In genomic region chr1:26035203-26035958, GRCh38 we compare ENCODE assay signal across 1 cellular context.
TF ChIP-seq lines count a peak whose summit lies in the region.

No MANE protein-coding gene starts in this region.

TF ChIP-seq in HepG2, 621 proteins besides CTCF, POLR2A, EP300 and RAD21 (continued from another document and continues in another):
- TF ChIP-seq MLXIP (CRISPR knock-in tag; IDR thresholded peaks at IDR 0.05; ENCODE audit: borderline replicate concordance) (no peak), PRDM15 (CRISPR knock-in tag; IDR thresholded peaks at IDR 0.05) (no peak), IRX3 (CRISPR knock-in tag; IDR thresholded peaks at IDR 0.05; ENCODE audit: borderline replicate concordance, low read depth) (no peak), KDM5A (IDR thresholded peaks at IDR 0.05; ENCODE audit: borderline replicate concordance, low read length) (peak; percentile 68), FOXP1 (IDR thresholded peaks at IDR 0.05) (no peak), FOXP1 (CRISPR knock-in tag; IDR thresholded peaks at IDR 0.05) (no peak), PITX1 (CRISPR knock-in tag; IDR thresholded peaks at IDR 0.05) (no peak), ZNF503 (CRISPR knock-in tag; IDR thresholded peaks at IDR 0.05) (no peak), SMYD3 (CRISPR knock-in tag; IDR thresholded peaks at IDR 0.05) (no peak), TRIM22 (IDR thresholded peaks at IDR 0.05) (no peak), ZBTB1 (CRISPR knock-in tag; IDR thresholded peaks at IDR 0.05; ENCODE audit: borderline replicate concordance) (no peak), HCFC1 (IDR thresholded peaks at IDR 0.05; ENCODE audit: low read depth, low read length) (no peak), ZNF558 (CRISPR knock-in tag; IDR thresholded peaks at IDR 0.05; ENCODE audit: borderline replicate concordance) (no peak; the same call in 1 of the 2 replicates), BHLHE40 (IDR thresholded peaks at IDR 0.05; ENCODE audit: low read length) (no peak), SPEN (CRISPR knock-in tag; IDR thresholded peaks at IDR 0.05; ENCODE audit: low read depth) (no peak; the same call in none of the 2 replicates), ZNF451 (CRISPR knock-in tag; IDR thresholded peaks at IDR 0.05) (no peak), ZNF362 (CRISPR knock-in tag; IDR thresholded peaks at IDR 0.05; ENCODE audit: borderline replicate concordance) (0 out of 2 replicates have a peak, but pooled peaks have one; percentile 19), DMTF1 (CRISPR knock-in tag; IDR thresholded peaks at IDR 0.05) (0 out of 2 replicates have a peak, but pooled peaks have one; percentile 14), ZNF232 (CRISPR knock-in tag; IDR thresholded peaks at IDR 0.05; ENCODE audit: borderline replicate concordance) (0 out of 2 replicates have a peak, but pooled peaks have one; percentile 22), ZNF609 (CRISPR knock-in tag; IDR thresholded peaks at IDR 0.05; ENCODE audit: borderline replicate concordance) (no peak), ZNF331 (CRISPR knock-in tag; IDR thresholded peaks at IDR 0.05) (0 out of 2 replicates have a peak, but pooled peaks have one; percentile 10), HIVEP1 (CRISPR knock-in tag; IDR thresholded peaks at IDR 0.05) (no peak; the same call in 1 of the 2 replicates), ZFY (CRISPR knock-in tag; IDR thresholded peaks at IDR 0.05) (peak; percentile 78), KDM2A (CRISPR knock-in tag; IDR thresholded peaks at IDR 0.05; ENCODE audit: borderline replicate concordance, low read depth) (peak; percentile 76; the same call in 1 of the 2 replicates), KAT7 (CRISPR knock-in tag; IDR thresholded peaks at IDR 0.05; ENCODE audit: borderline replicate concordance) (peak; percentile 29; the same call in 1 of the 2 replicates), KDM1A (CRISPR knock-in tag; IDR thresholded peaks at IDR 0.05) (no peak), SNAPC5 (CRISPR knock-in tag; IDR thresholded peaks at IDR 0.05; ENCODE audit: borderline replicate concordance) (no peak; the same call in 1 of the 2 replicates), NKX3-1 (CRISPR knock-in tag; IDR thresholded peaks at IDR 0.05) (no peak), GMEB2 (CRISPR knock-in tag; IDR thresholded peaks at IDR 0.05; ENCODE audit: low read depth) (no peak), POLR2G (IDR thresholded peaks at IDR 0.05; ENCODE audit: low read depth, low read length) (peak; percentile 86), USF2 (IDR thresholded peaks at IDR 0.05; ENCODE audit: low read depth, low read length) (no peak), USF2 (CRISPR knock-in tag; IDR thresholded peaks at IDR 0.05; ENCODE audit: borderline replicate concordance) (peak; percentile 21; the same call in 1 of the 2 replicates), ZNF225 (CRISPR knock-in tag; IDR thresholded peaks at IDR 0.05) (no peak; the same call in 1 of the 2 replicates), ZFP36L1 (CRISPR knock-in tag; IDR thresholded peaks at IDR 0.05) (no peak)
